In genomic region chr10:70146489-70147488, GRCh38 we compare ENCODE assay signal across 1 cellular context.
TF ChIP-seq lines count a peak whose summit lies in the region.

TSS of gene TYSND1 (minus strand) at chr10:70146700. CDS start at chr10:70146586, 114 bp downstream.

TF ChIP-seq in WTC11, 78 proteins besides CTCF, POLR2A, EP300 and RAD21 (continued from another document):
- TF ChIP-seq ZMAT4 (CRISPR knock-in tag; IDR thresholded peaks at IDR 0.05) = peak; percentile 74; the same call in 1 of the 2 replicates
- TF ChIP-seq ATF2 (CRISPR knock-in tag; IDR thresholded peaks at IDR 0.05; ENCODE audit: borderline replicate concordance, low read depth) = no peak
- peak; percentile 31; the same call in 1 of the 2 replicates for TF ChIP-seq NFYB (CRISPR knock-in tag; conservative IDR thresholded peaks at IDR 0.05; ENCODE audit: low read depth)
- TF ChIP-seq ZNF671 (CRISPR knock-in tag; IDR thresholded peaks at IDR 0.05) = no peak
- no peak for TF ChIP-seq GABPB1 (CRISPR knock-in tag; IDR thresholded peaks at IDR 0.05)
- no peak for TF ChIP-seq KAT7 (CRISPR knock-in tag; IDR thresholded peaks at IDR 0.05; ENCODE audit: borderline replicate concordance)
- TF ChIP-seq, protein P1, sequence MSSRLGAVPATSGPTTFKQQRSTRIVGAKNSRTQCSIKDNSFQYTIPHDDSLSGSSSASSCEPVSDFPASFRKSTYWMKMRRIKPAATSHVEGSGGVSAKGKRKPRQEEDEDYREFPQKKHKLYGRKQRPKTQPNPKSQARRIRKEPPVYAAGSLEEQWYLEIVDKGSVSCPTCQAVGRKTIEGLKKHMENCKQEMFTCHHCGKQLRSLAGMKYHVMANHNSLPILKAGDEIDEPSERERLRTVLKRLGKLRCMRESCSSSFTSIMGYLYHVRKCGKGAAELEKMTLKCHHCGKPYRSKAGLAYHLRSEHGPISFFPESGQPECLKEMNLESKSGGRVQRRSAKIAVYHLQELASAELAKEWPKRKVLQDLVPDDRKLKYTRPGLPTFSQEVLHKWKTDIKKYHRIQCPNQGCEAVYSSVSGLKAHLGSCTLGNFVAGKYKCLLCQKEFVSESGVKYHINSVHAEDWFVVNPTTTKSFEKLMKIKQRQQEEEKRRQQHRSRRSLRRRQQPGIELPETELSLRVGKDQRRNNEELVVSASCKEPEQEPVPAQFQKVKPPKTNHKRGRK (CRISPR knock-in tag; IDR thresholded peaks at IDR 0.05; ENCODE audit: borderline replicate concordance) = no peak
- TF ChIP-seq CBFB (CRISPR knock-in tag; IDR thresholded peaks at IDR 0.05; ENCODE audit: low read depth) = no peak; the same call in 1 of the 2 replicates
- 0 out of 2 replicates have a peak, but pooled peaks have one; percentile 18 for TF ChIP-seq SMAD4 (CRISPR knock-in tag; IDR thresholded peaks at IDR 0.05)
- TF ChIP-seq SP1 (CRISPR knock-in tag; conservative IDR thresholded peaks at IDR 0.05) = peak; percentile 16; the same call in 1 of the 2 replicates
- TF ChIP-seq CREM (CRISPR knock-in tag; IDR thresholded peaks at IDR 0.05) = peak; percentile 4; the same call in 1 of the 2 replicates
- TF ChIP-seq ZBTB21 (CRISPR knock-in tag; IDR thresholded peaks at IDR 0.05; ENCODE audit: borderline replicate concordance) = peak; percentile 59
- TF ChIP-seq ZNF416 (CRISPR knock-in tag; IDR thresholded peaks at IDR 0.05) = peak; percentile 36; the same call in 1 of the 2 replicates
- 0 out of 2 replicates have a peak, but pooled peaks have one; percentile 47 for TF ChIP-seq NFATC4 (CRISPR knock-in tag; IDR thresholded peaks at IDR 0.05)
- TF ChIP-seq, protein P2, sequence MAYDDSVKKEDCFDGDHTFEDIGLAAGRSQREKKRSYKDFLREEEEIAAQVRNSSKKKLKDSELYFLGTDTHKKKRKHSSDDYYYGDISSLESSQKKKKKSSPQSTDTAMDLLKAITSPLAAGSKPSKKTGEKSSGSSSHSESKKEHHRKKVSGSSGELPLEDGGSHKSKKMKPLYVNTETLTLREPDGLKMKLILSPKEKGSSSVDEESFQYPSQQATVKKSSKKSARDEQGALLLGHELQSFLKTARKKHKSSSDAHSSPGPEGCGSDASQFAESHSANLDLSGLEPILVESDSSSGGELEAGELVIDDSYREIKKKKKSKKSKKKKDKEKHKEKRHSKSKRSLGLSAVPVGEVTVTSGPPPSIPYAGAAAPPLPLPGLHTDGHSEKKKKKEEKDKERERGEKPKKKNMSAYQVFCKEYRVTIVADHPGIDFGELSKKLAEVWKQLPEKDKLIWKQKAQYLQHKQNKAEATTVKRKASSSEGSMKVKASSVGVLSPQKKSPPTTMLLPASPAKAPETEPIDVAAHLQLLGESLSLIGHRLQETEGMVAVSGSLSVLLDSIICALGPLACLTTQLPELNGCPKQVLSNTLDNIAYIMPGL (CRISPR knock-in tag; IDR thresholded peaks at IDR 0.05) = peak; percentile 87
